In genomic region chr20:41139227-41140093, GRCh38 we compare ENCODE assay signal across 8 cellular contexts. TPM values are rescaled to one million over a fixed set of nuclear protein-coding genes. Genes with fewer than 3 reads are reported as not detected.
DNase-seq lines count a peak whose midpoint lies in the region; ATAC-seq and TF ChIP-seq lines count a peak whose summit lies in the region.

No MANE protein-coding gene starts in this region.

- RAD21 ChIA-PET in HCT116 (lab: Charles Lee; ENCODE audit: low non-redundant PET in 1 of 2, low total read pairs in 2 of 2, uncharacterized antibody in 2 of 2, unreplicated experiment in 2 of 2): no interaction called here

- WGBS in testis, 2 donors: 56 to 61% methylated on average over 5 of the region's 5 CpGs

- H3K27ac Mint-ChIP-seq in activated T-cell treated with anti-CD3 and anti-CD28 coated beads, Interleukin-2, amount 50 U/mL, for 24 hours: peak overlapping the region; percentile 97

- H3K27me3 ChIP-seq in HCT116 (ENCODE audit: insufficient read depth, low read length): no peaks in the 10 kb centered on the region
- no peaks in the 10 kb centered on the region for H3K27me3 ChIP-seq in left ventricle myocardium inferior (ENCODE audit: low read depth)
- H3K27me3 ChIP-seq in testis: no peaks in the 10 kb centered on the region

- H3K9me3 Mint-ChIP-seq in activated T-cell treated with anti-CD3 and anti-CD28 coated beads, Interleukin-2, amount 50 U/mL, for 24 hours: no peaks in the 10 kb centered on the region

- BruUV-seq in HCT116 (replicated peaks; lab: Mats Ljungman, UMichigan): no TSS peak

- peak overlapping the region; percentile 97; the same call in 1 of the 2 replicates for H3K4me2 ChIP-seq in HCT116 (ENCODE audit: low read length)

- H3K9me3 ChIP-seq in HCT116 (ENCODE audit: control insufficient read depth in 1 of 2, insufficient read depth in 1 of 2, low read depth in 1 of 2, low read length in 2 of 2) (no peaks in the 10 kb centered on the region), left ventricle myocardium inferior (replicated peaks) (no peaks in the 10 kb centered on the region), testis (no peaks in the 10 kb centered on the region)

- TF ChIP-seq RAD21 in HCT116 (IDR thresholded peaks at IDR 0.05; ENCODE audit: low read depth): no peak

- no peak for TF ChIP-seq CTCF in HCT116 (IDR thresholded peaks at IDR 0.05 in 2 of 3, conservative IDR thresholded peaks at IDR 0.05 in 1 of 3; ENCODE audit: borderline replicate concordance in 1 of 3, insufficient read depth in 1 of 3, low read depth in 2 of 3, low read length in 2 of 3)
- TF ChIP-seq CTCF in left ventricle myocardium inferior (IDR thresholded peaks at IDR 0.05; ENCODE audit: borderline replicate concordance): no peak
- no peak for TF ChIP-seq CTCF in testis (IDR thresholded peaks at IDR 0.05)

- H3K4me1 Mint-ChIP-seq in activated T-cell treated with anti-CD3 and anti-CD28 coated beads, Interleukin-2, amount 50 U/mL, for 24 hours (ENCODE audit: low read depth): peaks cover 80% of the 10 kb centered on the region

- H3K27ac ChIP-seq in HCT116 (ENCODE audit: low read depth, low read length): no peak overlapping the region
- H3K27ac ChIP-seq in left ventricle myocardium inferior (replicated peaks): peak overlapping the region; percentile 99
- peak overlapping the region in 18 of 21 experiments; percentile 55 to 97 (median 94) for H3K27ac ChIP-seq in skin epidermis
- H3K27ac ChIP-seq in testis: peak overlapping the region in 1 of 2 donors; percentile 97

- POLR2A ChIA-PET in HCT116 (lab: Charles Lee): no interaction called here

- no peak overlapping the region for H3K4me3 ChIP-seq in HCT116 (replicated peaks in 1 of 2; ENCODE audit: low read depth in 1 of 2, low read length in 2 of 2)
- peak overlapping the region; percentile 77 for H3K4me3 ChIP-seq in left ventricle myocardium inferior
- H3K4me3 ChIP-seq in skin epidermis: peak overlapping the region; percentile 67 to 94 (median 84)
- no peak overlapping the region for H3K4me3 ChIP-seq in testis

- intact Hi-C loops in HCT116 (cut with micrococcal nuclease): no loop called here
- intact Hi-C loops in left ventricle myocardium inferior (cut with micrococcal nuclease): loop anchor here (10.0 kb wide), 1 partner anchor 275 kb away; no protein-coding TSS in a partner anchor
- intact Hi-C loops in testis (cut with DNase I; ENCODE audit: low total_unique reads): no loop called here

- CTCF ChIA-PET in HCT116 (lab: Charles Lee): no interaction called here

- no peaks in the 10 kb centered on the region for H3K9me2 ChIP-seq in HCT116 (ENCODE audit: insufficient read depth)

- no peak overlapping the region for H3K9ac ChIP-seq in HCT116 (ENCODE audit: low read length)

- H2AFZ ChIP-seq in HCT116 (ENCODE audit: low read depth, low read length, poor library complexity, severe bottlenecking): no peak overlapping the region

- H3K36me3 ChIP-seq in HCT116 (ENCODE audit: control insufficient read depth in 1 of 2, insufficient read depth in 2 of 2, low read length in 2 of 2) (peaks cover 0 to 5% of the 10 kb centered on the region in 2 experiments; a peak in 1 of 4 replicates), left ventricle myocardium inferior (no peaks in the 10 kb centered on the region), testis (ENCODE audit: low read depth, missing control alignments) (no peaks in the 10 kb centered on the region)

- peak overlapping the region; percentile 94 for H3K4me3 Mint-ChIP-seq in activated T-cell treated with anti-CD3 and anti-CD28 coated beads, Interleukin-2, amount 50 U/mL, for 24 hours

- H4K20me1 ChIP-seq in HCT116 (ENCODE audit: insufficient read depth): no peaks in the 10 kb centered on the region

- no peaks in the 10 kb centered on the region for H3K27me3 Mint-ChIP-seq in activated T-cell treated with anti-CD3 and anti-CD28 coated beads, Interleukin-2, amount 50 U/mL, for 24 hours

- peaks cover 42% of the 10 kb centered on the region for H3K36me3 Mint-ChIP-seq in activated T-cell treated with anti-CD3 and anti-CD28 coated beads, Interleukin-2, amount 50 U/mL, for 24 hours (ENCODE audit: low read depth)

- H3K4me1 ChIP-seq in HCT116 (ENCODE audit: control insufficient read depth in 1 of 2, insufficient read depth in 2 of 2, low read length in 2 of 2) (peaks cover 9 to 20% of the 10 kb centered on the region in 2 experiments; a peak in 3 of 4 replicates), left ventricle myocardium inferior (peaks cover 93% of the 10 kb centered on the region), testis (peaks cover 27% of the 10 kb centered on the region)

- DNase-seq in HCT116 (ENCODE audit: low read depth, low spot score): no peak
- DNase-seq in activated T-cell treated with anti-CD3 and anti-CD28 coated beads, Interleukin-2, amount 50 U/mL, for 24 hours: no peak
- no peak for DNase-seq in left ventricle myocardium inferior
- no peak for DNase-seq in testis
- no peak for DNase-seq in SKM-1 treated with dmso at 0.1 percent for 144 hours (lab: John Stamatoyannopoulos, UW; ENCODE audit: unreplicated experiment)
- no peak for DNase-seq in NOMO-1 treated with DMSO at 0.1 percent for 48 hours (lab: John Stamatoyannopoulos, UW; ENCODE audit: unreplicated experiment)

- TF ChIP-seq POLR2A in HCT116 (IDR thresholded peaks at IDR 0.05; ENCODE audit: borderline replicate concordance, extremely low read depth, insufficient read depth, insufficient read length) (no peak), testis (IDR thresholded peaks at IDR 0.05) (no peak)

- ATAC-seq in HCT116: no peak
- ATAC-seq in GM21717 (IDR thresholded peaks at IDR 0.05; ENCODE audit: unreplicated experiment): no peak

- H3K79me2 ChIP-seq in HCT116 (ENCODE audit: insufficient read depth, low read length): peaks cover 57% of the 10 kb centered on the region

TF ChIP-seq in HCT116, 20 proteins besides CTCF, POLR2A, EP300 and RAD21:
- TF ChIP-seq JUND (IDR thresholded peaks at IDR 0.05) (no peak), FOSL1 (IDR thresholded peaks at IDR 0.05; ENCODE audit: low read depth) (no peak), EZH2phosphoT487 (IDR thresholded peaks at IDR 0.05; ENCODE audit: borderline replicate concordance) (no peak), TCF7L2 (IDR thresholded peaks at IDR 0.05; ENCODE audit: borderline replicate concordance, extremely low read depth, insufficient read depth, insufficient read length) (no peak), ZFX (IDR thresholded peaks at IDR 0.05) (no peak), SRF (IDR thresholded peaks at IDR 0.05; ENCODE audit: low read depth) (no peak), EGR1 (IDR thresholded peaks at IDR 0.05; ENCODE audit: low read depth) (no peak), REST (IDR thresholded peaks at IDR 0.05; ENCODE audit: low read depth) (no peak), ATF3 (IDR thresholded peaks at IDR 0.05) (no peak), EZH2 (IDR thresholded peaks at IDR 0.05) (no peak)

RNA-seq across cellular contexts. Expression of gene PLCG1, which starts 2.1 kb away (rescaled TPM):
- total RNA-seq in HCT116 (2021; ENCODE audit: unreplicated experiment) (45.6 TPM), left ventricle myocardium inferior (46.1 TPM), testis (100 to 1,000 TPM; 184 to 186 TPM)
- polyA plus RNA-seq in HCT116 (2012): 28.5 and 41.7 TPM in 2 replicates
- 118 TPM for polyA plus RNA-seq in testis (ENCODE audit: insufficient read depth, low read depth, low replicate concordance)

Comparison
In these comparisons a context has a peak if more than half of its experiments do, and no peak if none do; other contexts are left out.
1. H3K4me3 ChIP-seq: peak in left ventricle myocardium inferior (single experiment) and skin epidermis (7 of 7); none in HCT116 (0 of 2) and testis (0 of 2).